11 cellular contexts compared by ENCODE assay signal in the genomic region with DNA sequence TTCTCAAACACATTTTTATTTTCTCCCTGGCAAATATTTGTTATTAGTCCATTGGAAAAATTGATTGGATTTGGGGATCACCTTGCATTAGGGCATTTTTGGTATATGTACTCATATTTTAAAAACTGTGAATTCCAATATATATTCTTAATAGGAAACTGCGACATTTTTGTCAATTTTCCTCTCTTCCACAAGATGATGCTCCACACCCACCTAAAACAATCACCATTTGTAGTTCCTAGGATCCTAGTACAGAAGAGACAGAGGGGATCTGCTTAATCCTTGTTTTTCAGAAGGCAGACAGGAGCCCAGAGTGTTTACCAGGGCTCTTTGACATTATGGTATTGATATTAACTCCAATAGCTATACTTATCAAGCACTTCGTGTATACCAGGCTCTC. TPM values are rescaled to one million over a fixed set of nuclear protein-coding genes. Genes with fewer than 3 reads are reported as not detected.
DNase-seq lines count a peak whose midpoint lies in the region; ATAC-seq and TF ChIP-seq lines count a peak whose summit lies in the region.
"Had no signal": no experiment of that assay in that cellular context is flagged by ENCODE, and none has a peak within 500 bp of the region (broad histone marks: within the 10 kb centered on the region; RNA-seq: fewer than 3 reads in every experiment).

No MANE protein-coding gene starts in this region.

- no peaks in the 10 kb centered on the region for H3K36me3 Mint-ChIP-seq in activated CD8-positive, alpha-beta T cell treated with anti-CD3 and anti-CD28 coated beads for 36 hours (ENCODE audit: low read depth)
- H3K36me3 Mint-ChIP-seq: CD4-positive, alpha-beta memory T cell had no signal

- no peaks in the 10 kb centered on the region for H3K27me3 Mint-ChIP-seq in activated CD8-positive, alpha-beta T cell treated with anti-CD3 and anti-CD28 coated beads for 36 hours
- H3K27me3 Mint-ChIP-seq: CD4-positive, alpha-beta memory T cell had no signal

- H3K4me1 Mint-ChIP-seq in activated CD8-positive, alpha-beta T cell treated with anti-CD3 and anti-CD28 coated beads for 36 hours (ENCODE audit: low read depth) = peaks cover 17% of the 10 kb centered on the region

- no peak overlapping the region for H3K4me2 ChIP-seq in OCI-LY7 (ENCODE audit: low read length)
- H3K4me2 ChIP-seq: smooth muscle cell had no signal

- intact Hi-C loops in heart left ventricle (cut with DNase I) (loop anchor here (2.0 to 10.0 kb wide), 5 partner anchors 35 to 170 kb away; no protein-coding TSS in a partner anchor), right cardiac atrium (cut with DNase I) (loop anchor here in 2 of 4 donors (5.0 kb wide), 1 partner anchor 35 kb away; no protein-coding TSS in a partner anchor), OCI-LY7 (cut with micrococcal nuclease; ENCODE audit: unreplicated experiment) (loop anchor here (5.0 kb wide), 2 partner anchors 50 to 170 kb away; no protein-coding TSS in a partner anchor)
- intact Hi-C loops in activated CD8-positive, alpha-beta T cell treated with anti-CD3 and anti-CD28 coated beads for 36 hours (cut with micrococcal nuclease) = loop anchor here (5.0 kb wide), 1 partner anchor 35 kb away; no protein-coding TSS in a partner anchor

- no peak overlapping the region for H3K4me3 Mint-ChIP-seq in activated CD8-positive, alpha-beta T cell treated with anti-CD3 and anti-CD28 coated beads for 36 hours
- H3K4me3 Mint-ChIP-seq: CD4-positive, alpha-beta memory T cell had no signal

- BruUV-seq in OCI-LY7 (replicated peaks; lab: Mats Ljungman, UMichigan) = no TSS peak

- POLR2A ChIA-PET in OCI-LY7 (lab: Charles Lee) = interaction anchor here (0.5 to 0.9 kb wide), 3 partner anchors 16 to 26 kb away, joined by 3 to 4 read pairs (median 3); no protein-coding TSS in a partner anchor
- POLR2A ChIA-PET in activated CD8-positive, alpha-beta T cell treated with anti-CD3 and anti-CD28 coated beads for 36 hours (lab: Charles Lee) = no interaction called here

- WGBS in heart left ventricle, 4 donors = 41 to 61% (median 50%) methylated on average over 2 of the region's 2 CpGs
- WGBS in right cardiac atrium = 42% methylated on average over 2 of the region's 2 CpGs
- WGBS in tibial nerve, 2 donors = 39 to 47% methylated on average over 2 of the region's 2 CpGs

- no peak for TF ChIP-seq POLR2A in heart left ventricle (IDR thresholded peaks at IDR 0.05)
- no peak for TF ChIP-seq POLR2A in tibial nerve (IDR thresholded peaks at IDR 0.05)

- H3K79me2 ChIP-seq in OCI-LY7 (ENCODE audit: insufficient read depth, low read depth, low read length) = no peaks in the 10 kb centered on the region

- H3K27ac Mint-ChIP-seq in activated CD8-positive, alpha-beta T cell treated with anti-CD3 and anti-CD28 coated beads for 36 hours = no peak overlapping the region

- H3K4me1 ChIP-seq in heart left ventricle (peaks cover 0 to 13% (median 3%) of the 10 kb centered on the region in 12 donors), right cardiac atrium (ENCODE audit: control insufficient read depth, insufficient read depth, low read length) (no peaks in the 10 kb centered on the region), OCI-LY7 (ENCODE audit: insufficient read depth, low read length, poor library complexity, severe bottlenecking) (peaks cover 12% of the 10 kb centered on the region), tibial nerve (peaks cover 0 to 10% (median 0%) of the 10 kb centered on the region in 4 donors)

- H3K4me3 ChIP-seq in heart left ventricle (no peak overlapping the region), right cardiac atrium (ENCODE audit: low read length) (no peak overlapping the region), OCI-LY7 (ENCODE audit: low read depth, low read length, poor library complexity, severe bottlenecking) (no peak overlapping the region), fibroblast of mammary gland (ENCODE audit: control insufficient read depth, low read depth, low read length) (no peak overlapping the region), tibial nerve (no peak overlapping the region), MG63 (no peak overlapping the region)
- H3K4me3 ChIP-seq: smooth muscle cell, tibial artery had no signal

- H3K9me3 ChIP-seq in heart left ventricle = no peaks in the 10 kb centered on the region
- no peaks in the 10 kb centered on the region for H3K9me3 ChIP-seq in right cardiac atrium (ENCODE audit: control insufficient read depth, low read length)
- H3K9me3 ChIP-seq in OCI-LY7 (ENCODE audit: low read length) = no peaks in the 10 kb centered on the region
- no peaks in the 10 kb centered on the region for H3K9me3 ChIP-seq in tibial nerve
- no peaks in the 10 kb centered on the region for H3K9me3 ChIP-seq in MG63
- H3K9me3 ChIP-seq: tibial artery had no signal

- TF ChIP-seq EP300 in tibial nerve (IDR thresholded peaks at IDR 0.05) = no peak

- CTCF ChIA-PET in OCI-LY7 (lab: Charles Lee; ENCODE audit: unreplicated experiment) = no interaction called here
- CTCF ChIA-PET in activated CD8-positive, alpha-beta T cell treated with anti-CD3 and anti-CD28 coated beads for 36 hours (lab: Charles Lee) = interaction anchor here (1.0 to 5.5 kb wide), 15 partner anchors 9 to 90 kb away, joined by 3 to 88 read pairs (median 5); no protein-coding TSS in a partner anchor

- no peaks in the 10 kb centered on the region for H4K20me1 ChIP-seq in OCI-LY7 (ENCODE audit: insufficient read depth, low read length)

- DNase-seq in heart left ventricle = no peak
- no peak for DNase-seq in right cardiac atrium
- no peak for DNase-seq in OCI-LY7 (ENCODE audit: low spot score)
- DNase-seq in fibroblast of mammary gland (ENCODE audit: low read depth) = peak; percentile 23
- no peak for DNase-seq in tibial nerve (ENCODE audit: low spot score in 2 of 2)
- no peak for DNase-seq in activated CD8-positive, alpha-beta T cell treated with anti-CD3 and anti-CD28 coated beads for 36 hours
- no peak for DNase-seq in MG63
- DNase-seq: CD4-positive, alpha-beta memory T cell; tibial artery had no signal

- no peaks in the 10 kb centered on the region for H3K27me3 ChIP-seq in heart left ventricle
- H3K27me3 ChIP-seq in right cardiac atrium (ENCODE audit: control insufficient read depth, insufficient read depth) = no peaks in the 10 kb centered on the region
- no peaks in the 10 kb centered on the region for H3K27me3 ChIP-seq in tibial nerve
- no peaks in the 10 kb centered on the region for H3K27me3 ChIP-seq in MG63

- H2AFZ ChIP-seq in OCI-LY7 (ENCODE audit: low read length) = no peak overlapping the region

- TF ChIP-seq CTCF in heart left ventricle (IDR thresholded peaks at IDR 0.05) (peak in 8 of 12 donors; percentile 14 to 43 (median 28)), OCI-LY7 (conservative IDR thresholded peaks at IDR 0.05; ENCODE audit: low read length) (peak; percentile 42), fibroblast of mammary gland (conservative IDR thresholded peaks at IDR 0.05; ENCODE audit: control insufficient read depth, insufficient read depth, low read depth, low read length) (peak; percentile 35), tibial nerve (IDR thresholded peaks at IDR 0.05) (peak in 3 of 5 experiments; percentile 14 to 19 (median 15))
- TF ChIP-seq CTCF in activated CD8-positive, alpha-beta T cell treated with anti-CD3 and anti-CD28 coated beads for 36 hours (IDR thresholded peaks at IDR 0.05) = no peak

- H3K9me2 ChIP-seq in OCI-LY7 (ENCODE audit: insufficient read depth, low read length) = no peaks in the 10 kb centered on the region

- ATAC-seq in heart left ventricle = no peak
- ATAC-seq in right cardiac atrium = no peak
- ATAC-seq in activated CD8-positive, alpha-beta T cell treated with anti-CD3 and anti-CD28 coated beads for 36 hours = no peak
- ATAC-seq in GM21447 (IDR thresholded peaks at IDR 0.05; ENCODE audit: unreplicated experiment) = no peak

- H3K36me3 ChIP-seq in heart left ventricle (no peaks in the 10 kb centered on the region), OCI-LY7 (ENCODE audit: insufficient read depth, low read length) (no peaks in the 10 kb centered on the region), tibial nerve (no peaks in the 10 kb centered on the region), MG63 (no peaks in the 10 kb centered on the region)
- H3K36me3 ChIP-seq: tibial artery had no signal

- no peak overlapping the region for H3K27ac ChIP-seq in heart left ventricle
- H3K27ac ChIP-seq in right cardiac atrium (ENCODE audit: low read length) = no peak overlapping the region
- H3K27ac ChIP-seq in OCI-LY7 (ENCODE audit: low read depth, low read length, poor library complexity, severe bottlenecking) = no peak overlapping the region
- H3K27ac ChIP-seq in tibial nerve = no peak overlapping the region
- H3K27ac ChIP-seq: tibial artery had no signal

- H3K9me3 Mint-ChIP-seq in activated CD8-positive, alpha-beta T cell treated with anti-CD3 and anti-CD28 coated beads for 36 hours = no peaks in the 10 kb centered on the region
- H3K9me3 Mint-ChIP-seq: CD4-positive, alpha-beta memory T cell had no signal

RNA-seq across cellular contexts. Expression of gene OASL, which starts 22.8 kb away (rescaled TPM):
- 1 to 10 TPM in 2 of 9 donors, under 1 TPM in 6, not detected in 1; 0.32 to 5.0 (median 0.61) TPM for total RNA-seq in heart left ventricle
- under 1 TPM; 0.42 to 0.57 TPM for polyA plus RNA-seq in heart left ventricle
- 1 to 10 TPM in 1 of 4 donors, under 1 TPM in 3; 0.32 to 1.1 (median 0.67) TPM for total RNA-seq in right cardiac atrium
- 0.68 TPM for polyA plus RNA-seq in right cardiac atrium
- 0.09 TPM in 1 of 2 replicates, not detected in the other for total RNA-seq in OCI-LY7 (2014; rRNA removed; shearing (Covaris generic))
- 0.25 TPM in 1 of 2 replicates, not detected in the other for total RNA-seq in OCI-LY7 (2022)
- total RNA-seq in tibial nerve = under 1 TPM in 2 of 4 donors, not detected in 2; 0.20 to 0.44 TPM
- total RNA-seq in activated CD8-positive, alpha-beta T cell treated with anti-CD3 and anti-CD28 coated beads for 36 hours = 10 to 100 TPM; 11.1 to 11.4 TPM
- 25.4 and 51.1 TPM in 2 replicates for total RNA-seq in MG63 (2014; rRNA removed; shearing (Covaris generic); ENCODE audit: low replicate concordance)
- total RNA-seq: smooth muscle cell had no signal
- polyA plus RNA-seq: smooth muscle cell had no signal

RNA-seq across cellular contexts. Expression of gene C12orf43, which starts 45.5 kb away (rescaled TPM):
- 10 to 100 TPM in 3 of 9 donors, 1 to 10 TPM in 6; 7.2 to 16.0 (median 9.2) TPM for total RNA-seq in heart left ventricle
- 10 to 100 TPM in 1 of 2 donors, 1 to 10 TPM in 1; 5.9 to 16.3 TPM for polyA plus RNA-seq in heart left ventricle
- total RNA-seq in right cardiac atrium = 10 to 100 TPM in 2 of 4 donors, 1 to 10 TPM in 2; 8.5 to 13.0 (median 10.3) TPM
- 7.5 TPM for polyA plus RNA-seq in right cardiac atrium
- 24.7 and 30.0 TPM in 2 replicates for total RNA-seq in OCI-LY7 (2014; rRNA removed; shearing (Covaris generic))
- 18.0 and 21.4 TPM in 2 replicates for total RNA-seq in OCI-LY7 (2022)
- total RNA-seq in tibial nerve = 10 to 100 TPM; 15.0 to 29.7 (median 20.6) TPM
- 10 to 100 TPM; 19.8 to 20.7 TPM for total RNA-seq in activated CD8-positive, alpha-beta T cell treated with anti-CD3 and anti-CD28 coated beads for 36 hours
- total RNA-seq in MG63 (2014; rRNA removed; shearing (Covaris generic); ENCODE audit: low replicate concordance) = 14.9 and 20.7 TPM in 2 replicates
